ENCODE assay signal across 2 cellular contexts in genomic region chr15:76996076-76996525, GRCh38.
TF ChIP-seq lines count a peak whose summit lies in the region.

No MANE protein-coding gene starts in this region.

TF ChIP-seq in liver, 16 proteins besides CTCF, POLR2A, EP300 and RAD21 (continued from another document):
- TF ChIP-seq, protein P1, sequence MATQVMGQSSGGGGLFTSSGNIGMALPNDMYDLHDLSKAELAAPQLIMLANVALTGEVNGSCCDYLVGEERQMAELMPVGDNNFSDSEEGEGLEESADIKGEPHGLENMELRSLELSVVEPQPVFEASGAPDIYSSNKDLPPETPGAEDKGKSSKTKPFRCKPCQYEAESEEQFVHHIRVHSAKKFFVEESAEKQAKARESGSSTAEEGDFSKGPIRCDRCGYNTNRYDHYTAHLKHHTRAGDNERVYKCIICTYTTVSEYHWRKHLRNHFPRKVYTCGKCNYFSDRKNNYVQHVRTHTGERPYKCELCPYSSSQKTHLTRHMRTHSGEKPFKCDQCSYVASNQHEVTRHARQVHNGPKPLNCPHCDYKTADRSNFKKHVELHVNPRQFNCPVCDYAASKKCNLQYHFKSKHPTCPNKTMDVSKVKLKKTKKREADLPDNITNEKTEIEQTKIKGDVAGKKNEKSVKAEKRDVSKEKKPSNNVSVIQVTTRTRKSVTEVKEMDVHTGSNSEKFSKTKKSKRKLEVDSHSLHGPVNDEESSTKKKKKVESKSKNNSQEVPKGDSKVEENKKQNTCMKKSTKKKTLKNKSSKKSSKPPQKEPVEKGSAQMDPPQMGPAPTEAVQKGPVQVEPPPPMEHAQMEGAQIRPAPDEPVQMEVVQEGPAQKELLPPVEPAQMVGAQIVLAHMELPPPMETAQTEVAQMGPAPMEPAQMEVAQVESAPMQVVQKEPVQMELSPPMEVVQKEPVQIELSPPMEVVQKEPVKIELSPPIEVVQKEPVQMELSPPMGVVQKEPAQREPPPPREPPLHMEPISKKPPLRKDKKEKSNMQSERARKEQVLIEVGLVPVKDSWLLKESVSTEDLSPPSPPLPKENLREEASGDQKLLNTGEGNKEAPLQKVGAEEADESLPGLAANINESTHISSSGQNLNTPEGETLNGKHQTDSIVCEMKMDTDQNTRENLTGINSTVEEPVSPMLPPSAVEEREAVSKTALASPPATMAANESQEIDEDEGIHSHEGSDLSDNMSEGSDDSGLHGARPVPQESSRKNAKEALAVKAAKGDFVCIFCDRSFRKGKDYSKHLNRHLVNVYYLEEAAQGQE (IDR thresholded peaks at IDR 0.05) = no peak
- TF ChIP-seq HNF4G (IDR thresholded peaks at IDR 0.05) (no peak), GABPA (IDR thresholded peaks at IDR 0.05 in 1 of 2, conservative IDR thresholded peaks at IDR 0.05 in 1 of 2) (no peak), FOXA1 (IDR thresholded peaks at IDR 0.05) (no peak), FOXA2 (IDR thresholded peaks at IDR 0.05) (no peak), ZBTB33 (IDR thresholded peaks at IDR 0.05) (no peak), TAF1 (conservative IDR thresholded peaks at IDR 0.05) (no peak), RXRA (IDR thresholded peaks at IDR 0.05) (no peak), YY1 (IDR thresholded peaks at IDR 0.05) (no peak), HNF4A (conservative IDR thresholded peaks at IDR 0.05) (no peak), EGR1 (IDR thresholded peaks at IDR 0.05; ENCODE audit: low read depth in 2 of 2) (no peak)
- TF ChIP-seq, protein P2, sequence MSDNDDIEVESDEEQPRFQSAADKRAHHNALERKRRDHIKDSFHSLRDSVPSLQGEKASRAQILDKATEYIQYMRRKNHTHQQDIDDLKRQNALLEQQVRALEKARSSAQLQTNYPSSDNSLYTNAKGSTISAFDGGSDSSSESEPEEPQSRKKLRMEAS (IDR thresholded peaks at IDR 0.05) = no peak
- TF ChIP-seq, protein P3, sequence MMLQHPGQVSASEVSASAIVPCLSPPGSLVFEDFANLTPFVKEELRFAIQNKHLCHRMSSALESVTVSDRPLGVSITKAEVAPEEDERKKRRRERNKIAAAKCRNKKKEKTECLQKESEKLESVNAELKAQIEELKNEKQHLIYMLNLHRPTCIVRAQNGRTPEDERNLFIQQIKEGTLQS (IDR thresholded peaks at IDR 0.05) = no peak

TF ChIP-seq in HepG2, 621 proteins besides CTCF, POLR2A, EP300 and RAD21 (continued from another document):
- TF ChIP-seq MTERF4 (CRISPR knock-in tag; IDR thresholded peaks at IDR 0.05) = no peak
- TF ChIP-seq FOXP1 (IDR thresholded peaks at IDR 0.05) = no peak
- no peak for TF ChIP-seq FOXP1 (CRISPR knock-in tag; IDR thresholded peaks at IDR 0.05)
- TF ChIP-seq MATR3 (CRISPR knock-in tag; IDR thresholded peaks at IDR 0.05) = no peak
